In genomic region chrX:134459683-134460004, GRCh38 we compare ENCODE assay signal across 8 cellular contexts. TPM values are rescaled to one million over a fixed set of nuclear protein-coding genes. Genes with fewer than 3 reads are reported as not detected.
DNase-seq lines count a peak whose midpoint lies in the region; ATAC-seq and TF ChIP-seq lines count a peak whose summit lies in the region.

No MANE protein-coding gene starts in this region.

- no peak overlapping the region for H2BK120ac ChIP-seq in trophoblast cell (ENCODE audit: insufficient read depth, low read length, poor library complexity)

- no peak overlapping the region for H4K12ac ChIP-seq in trophoblast cell (ENCODE audit: low read depth, low read length)

- H3K27ac ChIP-seq in fibroblast of lung (ENCODE audit: insufficient read depth, low read length) (peak overlapping the region; percentile 20), trophoblast cell (ENCODE audit: low read depth, low read length) (no peak overlapping the region)

- ATAC-seq in GM18498 (IDR thresholded peaks at IDR 0.05; ENCODE audit: unreplicated experiment) (peak; percentile 4), HG02759 (IDR thresholded peaks at IDR 0.05; ENCODE audit: unreplicated experiment) (peak; percentile 14)

- H3K36me3 ChIP-seq in fibroblast of lung (ENCODE audit: control insufficient read depth, insufficient read depth, low read length), result no peaks in the 10 kb centered on the region
- H3K36me3 ChIP-seq in trophoblast cell (ENCODE audit: control insufficient read depth in 1 of 2, insufficient read depth in 2 of 2, low read length in 2 of 2), result no peaks in the 10 kb centered on the region

- H2BK5ac ChIP-seq in trophoblast cell (ENCODE audit: low read depth, low read length, poor library complexity), result no peak overlapping the region

- no peak overlapping the region for H3K4ac ChIP-seq in trophoblast cell (ENCODE audit: low read depth, low read length)

- DNase-seq in SK-MEL-5 (ENCODE audit: low read depth, low spot score), result peak; percentile 37
- peak; percentile 1 to 17 for DNase-seq in fibroblast of lung (ENCODE audit: low read depth in 2 of 2)
- DNase-seq in trophoblast cell, result peak in 1 of 2 donors; percentile 25
- no peak for DNase-seq in NCI-H1436 (lab: John Stamatoyannopoulos, UW)
- no peak for DNase-seq in NCI-H1105 (lab: John Stamatoyannopoulos, UW)
- no peak for DNase-seq in dedifferentiated amniotic fluid mesenchymal stem cell (ENCODE audit: extremely low spot score)

- H3K9ac ChIP-seq in fibroblast of lung (ENCODE audit: insufficient read depth, low read length) (peak overlapping the region; percentile 46), trophoblast cell (ENCODE audit: low read length) (no peak overlapping the region)

- H3K9me3 ChIP-seq in fibroblast of lung (ENCODE audit: control insufficient read depth, insufficient read depth, low read depth, low read length) (no peaks in the 10 kb centered on the region), trophoblast cell (ENCODE audit: insufficient read depth, low read depth, low read length) (no peaks in the 10 kb centered on the region)

- no peak overlapping the region for H3K18ac ChIP-seq in trophoblast cell (ENCODE audit: low read length)

- H3K4me3 ChIP-seq in fibroblast of lung (replicated peaks in 1 of 4; ENCODE audit: control extremely low read depth in 1 of 4, insufficient read depth in 1 of 4, low read depth in 3 of 4, low read length in 4 of 4), result peak overlapping the region; percentile 41 to 62 (median 52)
- H3K4me3 ChIP-seq in trophoblast cell (ENCODE audit: low read depth, low read length), result no peak overlapping the region

- H3K14ac ChIP-seq in trophoblast cell (ENCODE audit: low read length), result no peak overlapping the region

- H2AFZ ChIP-seq in fibroblast of lung (ENCODE audit: low read length) (peak overlapping the region; percentile 80), trophoblast cell (ENCODE audit: insufficient read depth, low read length, poor library complexity) (no peak overlapping the region)

- no peak overlapping the region for H4K91ac ChIP-seq in trophoblast cell (ENCODE audit: low read depth, low read length)

- H4K8ac ChIP-seq in trophoblast cell (ENCODE audit: low read depth, low read length), result no peak overlapping the region

- H3K23ac ChIP-seq in trophoblast cell (ENCODE audit: low read length), result no peak overlapping the region

- peaks cover 1% of the 10 kb centered on the region for H3K79me1 ChIP-seq in trophoblast cell (ENCODE audit: low read length)

- H2BK12ac ChIP-seq in trophoblast cell (ENCODE audit: low read length), result no peak overlapping the region

- no peaks in the 10 kb centered on the region for H4K20me1 ChIP-seq in fibroblast of lung (ENCODE audit: control insufficient read depth, extremely low read depth, insufficient read depth, low read length)

- TF ChIP-seq CTCF in fibroblast of lung (conservative IDR thresholded peaks at IDR 0.05 in 1 of 2, IDR thresholded peaks at IDR 0.05 in 1 of 2; ENCODE audit: low read depth in 1 of 2, low read length in 2 of 2), result no peak

- no CpG with 5 or more reads among the region's 12 CpGs for WGBS in trophoblast cell (ENCODE audit: extremely low coverage, insufficient coverage, insufficient read length)

- H3K4me1 ChIP-seq in fibroblast of lung (ENCODE audit: control insufficient read depth, extremely low read depth, insufficient read depth, low read length) (no peaks in the 10 kb centered on the region), trophoblast cell (ENCODE audit: control insufficient read depth in 1 of 2, insufficient read depth in 2 of 2, low read length in 2 of 2) (no peaks in the 10 kb centered on the region)

- H3K4me2 ChIP-seq in fibroblast of lung (ENCODE audit: extremely low read depth, insufficient read depth, low read length), result peak overlapping the region; percentile 68
- H3K4me2 ChIP-seq in trophoblast cell (ENCODE audit: low read length), result peak overlapping the region; percentile 89

- H3K27me3 ChIP-seq in fibroblast of lung (ENCODE audit: control insufficient read depth, insufficient read depth, low read length) (no peaks in the 10 kb centered on the region), trophoblast cell (ENCODE audit: insufficient read depth, low read length) (no peaks in the 10 kb centered on the region)

- H3K79me2 ChIP-seq in fibroblast of lung (ENCODE audit: control insufficient read depth, insufficient read depth, low read length) (peaks cover 12% of the 10 kb centered on the region), trophoblast cell (ENCODE audit: control insufficient read depth, insufficient read depth, low read length, poor library complexity) (no peaks in the 10 kb centered on the region)

- in situ Hi-C loops in SK-MEL-5 (cut with HindIII; ENCODE audit: low pct_unique_long_range_greater_than_20kb, low sequenced_read_pairs), result no loop called here

- H2AK5ac ChIP-seq in trophoblast cell (ENCODE audit: low read length), result no peak overlapping the region

RNA-seq across cellular contexts. Expression of gene HPRT1, which starts 0.3 kb away (rescaled TPM):
- 14.0 and 17.9 TPM in 2 replicates for total RNA-seq in SK-MEL-5 (2014; rRNA removed; shearing (Covaris generic))
- 51.1 and 51.9 TPM in 2 replicates for polyA plus RNA-seq in SK-MEL-5 (2015; cell fraction: cytosol; rRNA removed)
- polyA plus RNA-seq in SK-MEL-5 (2015; cell fraction: nucleus; rRNA removed), result 11.5 and 21.6 TPM in 2 replicates
- total RNA-seq in fibroblast of lung, result 18.5 and 23.0 TPM in 2 replicates
- polyA plus RNA-seq in fibroblast of lung, result 51.8 and 63.8 TPM in 2 replicates
- 39.6 and 55.6 TPM in 2 replicates for polyA plus RNA-seq in fibroblast of lung (2012)
- polyA minus RNA-seq in fibroblast of lung (ENCODE audit: low replicate concordance), result 3.7 and 4.9 TPM in 2 replicates
- 9.4 and 11.1 TPM in 2 replicates for polyA plus RNA-seq in trophoblast cell (2013)

Comparison
In these comparisons a context has a peak if more than half of its experiments do, and no peak if none do; other contexts are left out.
1. DNase-seq: peak in SK-MEL-5 (single experiment) and fibroblast of lung (2 of 2); none in NCI-H1436 (single experiment), NCI-H1105 (single experiment) and dedifferentiated amniotic fluid mesenchymal stem cell (single experiment).